ENCODE assay signal across 8 cellular contexts in the genomic region with DNA sequence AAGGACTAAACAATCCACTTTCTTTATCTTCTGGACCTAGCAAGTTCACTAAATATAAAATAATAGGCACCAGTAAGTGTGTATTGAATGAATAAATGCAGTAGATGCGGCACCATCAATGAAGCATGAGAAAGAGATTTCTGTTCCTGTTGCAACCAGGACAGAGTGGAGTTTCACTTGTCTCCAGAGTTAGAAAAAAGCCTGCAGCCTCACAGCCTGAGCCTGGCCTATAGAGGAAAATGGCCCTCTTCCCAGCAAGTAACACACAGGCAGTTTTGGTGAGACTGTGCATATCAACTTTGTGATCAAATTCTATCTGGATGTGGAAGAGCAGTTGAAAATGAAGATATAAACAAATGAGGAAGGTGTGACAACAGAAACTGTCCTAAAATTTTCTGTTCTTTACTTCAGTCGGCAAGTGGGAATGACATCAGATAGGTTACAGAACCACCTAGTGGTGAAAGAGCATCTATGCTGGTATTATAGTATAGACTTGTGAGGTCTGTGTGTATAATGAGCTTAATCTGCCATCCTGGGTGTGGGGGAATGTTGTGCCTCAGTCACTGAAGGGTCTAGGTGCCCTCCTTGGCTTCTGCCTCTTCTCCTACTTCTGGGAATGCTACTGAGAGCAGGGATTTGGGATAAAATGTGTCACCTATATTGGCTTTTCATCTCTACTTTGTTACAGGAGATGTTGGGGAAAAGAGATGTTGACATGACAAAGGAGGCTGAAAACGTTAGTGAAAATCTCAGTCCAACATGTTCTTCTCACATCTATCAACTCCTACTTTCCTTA. TPM values are rescaled to one million over a fixed set of nuclear protein-coding genes. Genes with fewer than 3 reads are reported as not detected.
DNase-seq lines count a peak whose midpoint lies in the region; ATAC-seq and TF ChIP-seq lines count a peak whose summit lies in the region.

No MANE protein-coding gene starts in this region.

- no peaks in the 10 kb centered on the region for H3K27me3 ChIP-seq in brain microvascular endothelial cell (replicated peaks)
- no peaks in the 10 kb centered on the region for H3K27me3 ChIP-seq in uterus

- no peaks in the 10 kb centered on the region for H3K9me3 ChIP-seq in uterus

- DNase-seq in DMS53 treated with DMSO at 0.1 percent for 48 hours (lab: John Stamatoyannopoulos, UW; ENCODE audit: unreplicated experiment): peak; percentile 68
- DNase-seq in NCI-H748 (lab: John Stamatoyannopoulos, UW; ENCODE audit: unreplicated experiment): peak; percentile 43
- peak; percentile 22 for DNase-seq in brain microvascular endothelial cell
- peak; percentile 54 for DNase-seq in kidney tubule cell (ENCODE audit: low spot score)
- no peak for DNase-seq in uterus
- DNase-seq in NK-92 (lab: John Stamatoyannopoulos, UW; ENCODE audit: unreplicated experiment): no peak

- intact Hi-C loops in uterus (cut with DNase I; ENCODE audit: low total_unique reads): no loop called here

- H3K36me3 ChIP-seq in brain microvascular endothelial cell (replicated peaks) (no peaks in the 10 kb centered on the region), uterus (no peaks in the 10 kb centered on the region)

- TF ChIP-seq POLR2A in uterus (IDR thresholded peaks at IDR 0.05): no peak

- in situ Hi-C loops in brain microvascular endothelial cell (cut with HindIII; ENCODE audit: low pct_ligation_motif_present, low sequenced_read_pairs): no loop called here

- no peaks in the 10 kb centered on the region for H3K4me1 ChIP-seq in uterus

- H3K4me3 ChIP-seq in brain microvascular endothelial cell (ENCODE audit: low read depth, low read length) (no peak overlapping the region), uterus (no peak overlapping the region)

- TF ChIP-seq CTCF in brain microvascular endothelial cell (IDR thresholded peaks at IDR 0.05; ENCODE audit: low read depth, low read length, missing control alignments): peak; percentile 67
- peak; percentile 40 to 62 (median 52) for TF ChIP-seq CTCF in uterus (IDR thresholded peaks at IDR 0.05)

- ATAC-seq in GM19395 (IDR thresholded peaks at IDR 0.05; ENCODE audit: unreplicated experiment) (peak; percentile 99), HG03175 (IDR thresholded peaks at IDR 0.05; ENCODE audit: unreplicated experiment) (peak; percentile 98)

- H3K27ac ChIP-seq in brain microvascular endothelial cell: no peak overlapping the region
- H3K27ac ChIP-seq in uterus: no peak overlapping the region

RNA-seq across cellular contexts. Expression of a gene that starts 28.2 kb away (rescaled TPM):
- total RNA-seq in uterus: 100 to 1,000 TPM in 2 of 4 donors, 10 to 100 TPM in 2; 33.5 to 164 (median 86.3) TPM

RNA-seq across cellular contexts. Expression of a gene that starts 28.4 kb away (rescaled TPM):
- 1 to 10 TPM in 1 of 4 donors, under 1 TPM in 2, not detected in 1; 0.12 to 2.4 (median 0.26) TPM for total RNA-seq in uterus

Comparison
In these comparisons a context has a peak if more than half of its experiments do, and no peak if none do; other contexts are left out.
1. DNase-seq: peak in DMS53 treated with DMSO at 0.1 percent for 48 hours (single experiment), NCI-H748 (single experiment), brain microvascular endothelial cell (single experiment) and kidney tubule cell (single experiment); none in uterus (0 of 2) and NK-92 (single experiment).